Comparison of ENCODE assay signal across 8 cellular contexts in the genomic region with DNA sequence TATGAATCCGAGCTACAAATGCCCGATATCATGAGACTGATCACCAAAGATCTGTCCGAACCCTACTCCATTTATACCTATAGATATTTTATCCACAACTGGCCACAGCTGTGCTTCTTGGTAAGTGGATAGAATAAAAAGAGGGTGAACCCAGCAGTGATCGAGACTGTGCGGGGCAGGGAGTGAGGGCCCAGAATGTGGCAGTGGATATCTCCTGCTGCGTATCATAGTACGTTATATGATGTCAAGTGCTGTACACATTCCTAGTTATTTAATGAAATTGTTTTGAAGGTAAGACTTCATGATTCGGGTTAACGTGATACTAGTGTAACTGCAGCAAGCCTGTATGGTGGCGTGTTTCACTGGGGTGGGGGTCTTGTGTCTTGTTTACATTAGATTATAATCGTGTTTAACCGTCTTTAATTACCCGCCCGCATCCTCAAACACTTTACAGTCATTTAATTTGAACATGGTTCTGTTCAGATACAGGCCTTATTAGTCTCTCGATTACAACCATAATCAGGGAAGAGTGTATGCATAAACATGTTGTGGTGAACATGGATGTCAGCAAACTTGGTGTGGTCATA. TPM values are rescaled to one million over a fixed set of nuclear protein-coding genes. Genes with fewer than 3 reads are reported as not detected.
A peak's percentile ranks its signal among the peaks of the same experiment; 100 is the strongest.
DNase-seq lines count a peak whose midpoint lies in the region; ATAC-seq and TF ChIP-seq lines count a peak whose summit lies in the region.

No MANE protein-coding gene starts in this region.

- peak overlapping the region; percentile 96 for H3K4me3 ChIP-seq in BLaER1
- H3K4me3 ChIP-seq in astrocyte of the spinal cord (ENCODE audit: low read depth, low read length), result peak overlapping the region; percentile 73
- H3K4me3 ChIP-seq in lower lobe of right lung, result peak overlapping the region; percentile 90
- H3K4me3 ChIP-seq in upper lobe of left lung, result peak overlapping the region; percentile 55 to 93 (median 75)

- H3K4me1 Mint-ChIP-seq in IgD-negative memory B cell, result peaks cover 23 to 35% (median 30%) of the 10 kb centered on the region in 3 donors

- no peak for TF ChIP-seq POLR2A in upper lobe of left lung (IDR thresholded peaks at IDR 0.05)

- H3K4me3 Mint-ChIP-seq in IgD-negative memory B cell, result peak overlapping the region; percentile 94 to 98 (median 96)

- H3K36me3 ChIP-seq in BLaER1 (peaks cover 10% of the 10 kb centered on the region; the same call in 1 of the 2 replicates), lower lobe of right lung (peaks cover 1% of the 10 kb centered on the region), upper lobe of left lung (no peaks in the 10 kb centered on the region)

- peak overlapping the region; percentile 90 for H3K9ac ChIP-seq in BLaER1

- TF ChIP-seq EP300 in upper lobe of left lung (IDR thresholded peaks at IDR 0.05), result no peak

- in situ Hi-C loops in astrocyte of the spinal cord (cut with HindIII; ENCODE audit: low sequenced_read_pairs), result no loop called here

- H3K27me3 Mint-ChIP-seq in IgD-negative memory B cell, result no peaks in the 10 kb centered on the region

- WGBS in upper lobe of left lung, 2 donors, result 42 to 44% methylated on average over 15 of the region's 15 CpGs

- peaks cover 54% of the 10 kb centered on the region for H4K20me1 ChIP-seq in BLaER1

- H3K36me3 Mint-ChIP-seq in IgD-negative memory B cell, result no peaks in the 10 kb centered on the region

- H3K4me2 ChIP-seq in BLaER1, result peak overlapping the region; percentile 89

- H3K27ac ChIP-seq in BLaER1, result peak overlapping the region; percentile 86
- peak overlapping the region; percentile 83 for H3K27ac ChIP-seq in lower lobe of right lung
- H3K27ac ChIP-seq in upper lobe of left lung, result peak overlapping the region; percentile 81 to 91 (median 90)

- H3K9me3 ChIP-seq in BLaER1 (no peaks in the 10 kb centered on the region), lower lobe of right lung (no peaks in the 10 kb centered on the region), upper lobe of left lung (no peaks in the 10 kb centered on the region)

- intact Hi-C loops in lower lobe of right lung (cut with DNase I), result no loop called here

- no peaks in the 10 kb centered on the region for H3K9me3 Mint-ChIP-seq in IgD-negative memory B cell

- H3K4me1 ChIP-seq in BLaER1 (peaks cover 36% of the 10 kb centered on the region), lower lobe of right lung (peaks cover 35% of the 10 kb centered on the region), upper lobe of left lung (peaks cover 25 to 34% (median 25%) of the 10 kb centered on the region in 4 donors)

- no peak for TF ChIP-seq CTCF in astrocyte of the spinal cord (IDR thresholded peaks at IDR 0.05; ENCODE audit: low read depth, low read length)
- no peak for TF ChIP-seq CTCF in lower lobe of right lung (IDR thresholded peaks at IDR 0.05)
- no peak for TF ChIP-seq CTCF in upper lobe of left lung (IDR thresholded peaks at IDR 0.05)

- ATAC-seq in lower lobe of right lung (no peak), upper lobe of left lung (ENCODE audit: low FRiP score in 2 of 2) (no peak)

- DNase-seq in astrocyte of the spinal cord (ENCODE audit: low read depth, low spot score) (peak; percentile 9), lower lobe of right lung (no peak), upper lobe of left lung (no peak), mesenteric fat pad (ENCODE audit: low spot score) (no peak), NCI-H510A treated with DMSO at 0.1 percent for 48 hours (lab: John Stamatoyannopoulos, UW) (no peak)
- no peak for DNase-seq in activated effector memory CD4-positive, alpha-beta T cell treated with anti-CD3 and anti-CD28 coated beads, Interleukin-2, amount 50 U/mL, for 16 hours

- peak overlapping the region in 2 of 3 donors; percentile 96 to 97 for H3K27ac Mint-ChIP-seq in IgD-negative memory B cell

- H3K27me3 ChIP-seq in BLaER1 (no peaks in the 10 kb centered on the region), lower lobe of right lung (ENCODE audit: low read depth) (no peaks in the 10 kb centered on the region), upper lobe of left lung (no peaks in the 10 kb centered on the region)

RNA-seq across cellular contexts. Expression of a gene that starts 1.3 kb away (rescaled TPM):
- 11.6 TPM for polyA plus RNA-seq in IgD-negative memory B cell
- total RNA-seq in lower lobe of right lung (15.5 TPM), upper lobe of left lung (10 to 100 TPM in 4 of 6 donors, 1 to 10 TPM in 2; 3.0 to 23.9 (median 10.0) TPM), mesenteric fat pad (15.0 TPM)
